7 cellular contexts compared by ENCODE assay signal in the genomic region with DNA sequence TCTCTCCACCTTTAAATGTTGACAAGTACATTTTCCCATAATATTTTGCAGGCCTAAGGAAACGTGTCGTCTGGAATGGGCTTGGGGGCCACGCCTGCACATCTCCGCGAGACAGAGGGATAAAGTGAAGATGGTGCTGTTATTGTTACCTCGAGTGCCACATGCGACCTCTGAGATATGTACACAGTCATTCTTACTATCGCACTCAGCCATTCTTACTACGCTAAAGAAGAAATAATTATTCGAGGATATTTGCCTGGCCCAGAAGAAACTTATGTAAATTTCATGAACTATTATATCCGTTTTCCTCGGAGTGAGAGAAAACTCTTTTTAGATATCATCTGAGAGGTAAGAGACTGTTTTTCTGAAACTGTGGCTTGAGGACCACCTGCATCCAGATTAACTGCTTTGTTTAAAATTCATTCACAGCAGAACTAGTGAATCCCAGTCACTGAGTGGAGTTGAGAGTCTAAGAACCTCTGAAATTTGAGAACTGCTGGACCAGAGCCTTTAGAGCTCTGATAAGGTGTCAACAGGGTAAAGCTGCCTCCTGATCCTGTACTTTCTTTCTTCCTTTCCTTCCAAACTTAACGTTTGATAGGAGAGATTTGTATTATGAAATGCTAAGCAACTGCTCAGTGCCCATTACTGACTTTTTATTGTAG. TPM values are rescaled to one million over a fixed set of nuclear protein-coding genes. Genes with fewer than 3 reads are reported as not detected.
DNase-seq lines count a peak whose midpoint lies in the region; ATAC-seq and TF ChIP-seq lines count a peak whose summit lies in the region.

No MANE protein-coding gene starts in this region.

- H2AK5ac ChIP-seq in IMR-90 (ENCODE audit: low read depth, low read length) (peak overlapping the region; percentile 29; the same call in 1 of the 2 replicates), trophoblast cell (ENCODE audit: low read length) (no peak overlapping the region)

- H3K79me1 ChIP-seq in IMR-90 (ENCODE audit: low read depth in 1 of 2, low read length in 2 of 2) (peaks cover 5 to 7% of the 10 kb centered on the region in 2 experiments), trophoblast cell (ENCODE audit: low read length) (peaks cover 6% of the 10 kb centered on the region)

- H3K4me1 ChIP-seq in IMR-90 (ENCODE audit: control insufficient read depth, insufficient read depth, low read length) (no peaks in the 10 kb centered on the region), trophoblast cell (ENCODE audit: control insufficient read depth in 1 of 2, insufficient read depth in 2 of 2, low read length in 2 of 2) (peaks cover 0 to 3% of the 10 kb centered on the region in 2 experiments)

- no peak overlapping the region for H3K14ac ChIP-seq in IMR-90 (replicated peaks; ENCODE audit: low read depth, low read length)
- H3K14ac ChIP-seq in trophoblast cell (ENCODE audit: low read length), result no peak overlapping the region

- H2BK120ac ChIP-seq in IMR-90 (ENCODE audit: low read depth, low read length) (no peak overlapping the region), trophoblast cell (ENCODE audit: insufficient read depth, low read length, poor library complexity) (no peak overlapping the region)

- H3K23ac ChIP-seq in IMR-90 (ENCODE audit: low read depth, low read length) (peak overlapping the region; percentile 45; the same call in 1 of the 2 replicates), trophoblast cell (ENCODE audit: low read length) (no peak overlapping the region)

- peak overlapping the region; percentile 98 for H3K4me3 Mint-ChIP-seq in central memory CD8-positive, alpha-beta T cell

- no peaks in the 10 kb centered on the region for H4K20me1 ChIP-seq in IMR-90 (ENCODE audit: insufficient read depth, low read length)

- in situ Hi-C loops in IMR-90 (cut with MboI; ENCODE audit: low sequenced_read_pairs), result no loop called here

- no CpG with 5 or more reads among the region's 13 CpGs for WGBS in IMR-90 (ENCODE audit: extremely low coverage in 2 of 2, insufficient read length in 1 of 2), 2 experiments
- WGBS in trophoblast cell (ENCODE audit: extremely low coverage, insufficient coverage, insufficient read length), result no CpG with 5 or more reads among the region's 13 CpGs

- H3K27ac Mint-ChIP-seq in central memory CD8-positive, alpha-beta T cell (ENCODE audit: low read depth), result no peak overlapping the region

- DNase-seq in IMR-90 (no peak), trophoblast cell (no peak), LoVo (ENCODE audit: low spot score) (no peak), kidney glomerular epithelial cell (lab: John Stamatoyannopoulos, UW) (no peak)
- DNase-seq in central memory CD8-positive, alpha-beta T cell (ENCODE audit: low spot score in 2 of 2), result no peak
- DNase-seq in NK-92 treated with Interleukin-12 subunit alpha and Interleukin-12 subunit beta, amount 100 ng/mL, for 24 hours (lab: John Stamatoyannopoulos, UW), result no peak

- H3K27me3 ChIP-seq in IMR-90 (ENCODE audit: control insufficient read depth, insufficient read depth, low read length) (no peaks in the 10 kb centered on the region), trophoblast cell (ENCODE audit: insufficient read depth, low read length) (no peaks in the 10 kb centered on the region)

- dilution Hi-C loops in IMR-90 (cut with HindIII; ENCODE audit: low sequenced_read_pairs, unreplicated experiment), result no loop called here

- H4K5ac ChIP-seq in IMR-90 (ENCODE audit: low read depth, low read length), result no peak overlapping the region

- H3K9me3 Mint-ChIP-seq in central memory CD8-positive, alpha-beta T cell, result no peaks in the 10 kb centered on the region

- TF ChIP-seq POLR2A in IMR-90 (IDR thresholded peaks at IDR 0.05; ENCODE audit: low read depth, low read length), result no peak

- peaks cover 5% of the 10 kb centered on the region for H3K27me3 Mint-ChIP-seq in central memory CD8-positive, alpha-beta T cell

- BruUV-seq in IMR-90 (replicated peaks; lab: Mats Ljungman, UMichigan), result TSS peak; percentile 52

- no peak overlapping the region for H2BK12ac ChIP-seq in trophoblast cell (ENCODE audit: low read length)

- peaks cover 5% of the 10 kb centered on the region for H3K79me2 ChIP-seq in trophoblast cell (ENCODE audit: control insufficient read depth, insufficient read depth, low read length, poor library complexity)

- H3K9me3 ChIP-seq in IMR-90 (ENCODE audit: control insufficient read depth, insufficient read depth, low read length) (no peaks in the 10 kb centered on the region), trophoblast cell (ENCODE audit: insufficient read depth, low read depth, low read length) (no peaks in the 10 kb centered on the region)

- H3K18ac ChIP-seq in IMR-90 (ENCODE audit: low read depth, low read length) (no peak overlapping the region), trophoblast cell (ENCODE audit: low read length) (no peak overlapping the region)

- H2BK5ac ChIP-seq in IMR-90 (ENCODE audit: low read depth, low read length, poor library complexity, severe bottlenecking) (no peak overlapping the region), trophoblast cell (ENCODE audit: low read depth, low read length, poor library complexity) (no peak overlapping the region)

- no peak overlapping the region; the same call in 1 of the 2 replicates for H3K27ac ChIP-seq in IMR-90 (ENCODE audit: insufficient read depth, low read length)
- no peak overlapping the region for H3K27ac ChIP-seq in trophoblast cell (ENCODE audit: low read depth, low read length)

- H3K56ac ChIP-seq in IMR-90 (ENCODE audit: extremely low read depth, insufficient read depth, low read length), result 0 out of 2 replicates have a peak overlapping the region, but pooled peaks have one; percentile 32

- CTCF ChIA-PET in IMR-90 (lab: Yijun Ruan, JAX), result no interaction called here

- H4K8ac ChIP-seq in IMR-90 (ENCODE audit: low read depth in 2 of 2, low read length in 2 of 2) (no peak overlapping the region; a peak in 1 of 4 replicates), trophoblast cell (ENCODE audit: low read depth, low read length) (no peak overlapping the region)

- no peaks in the 10 kb centered on the region; the same call in 1 of the 2 replicates for H3K9me1 ChIP-seq in IMR-90 (ENCODE audit: insufficient read depth, low read length)

- peak overlapping the region; percentile 97 for H3K4me2 ChIP-seq in IMR-90 (ENCODE audit: low read depth, low read length)
- peak overlapping the region; percentile 82 for H3K4me2 ChIP-seq in trophoblast cell (ENCODE audit: low read length)

- peak; percentile 23 for ATAC-seq in GM19351 (IDR thresholded peaks at IDR 0.05; ENCODE audit: unreplicated experiment)
- ATAC-seq in IMR-90 (ENCODE audit: low read depth), result no peak
- ATAC-seq in central memory CD8-positive, alpha-beta T cell (replicated peaks; ENCODE audit: extremely low read depth, poor library complexity, severe bottlenecking), result no peak

- no peaks in the 10 kb centered on the region; the same call in 1 of the 2 replicates for H3K36me3 ChIP-seq in IMR-90 (ENCODE audit: control insufficient read depth, insufficient read depth, low read length)
- H3K36me3 ChIP-seq in trophoblast cell (ENCODE audit: control insufficient read depth in 1 of 2, insufficient read depth in 2 of 2, low read length in 2 of 2), result peaks cover 4 to 5% of the 10 kb centered on the region in 2 experiments

- no peak overlapping the region for H4K91ac ChIP-seq in IMR-90 (ENCODE audit: insufficient read depth, low read depth, low read length)
- H4K91ac ChIP-seq in trophoblast cell (ENCODE audit: low read depth, low read length), result no peak overlapping the region

- H4K12ac ChIP-seq in trophoblast cell (ENCODE audit: low read depth, low read length), result no peak overlapping the region

- no peak for TF ChIP-seq RAD21 in IMR-90 (IDR thresholded peaks at IDR 0.05; ENCODE audit: low read length)

- peaks cover 8% of the 10 kb centered on the region for H3K36me3 Mint-ChIP-seq in central memory CD8-positive, alpha-beta T cell (ENCODE audit: insufficient read depth)

- H3K9ac ChIP-seq in IMR-90 (ENCODE audit: low read depth, low read length) (peak overlapping the region; percentile 95), trophoblast cell (ENCODE audit: low read length) (peak overlapping the region; percentile 86)

- peak overlapping the region; percentile 100 for H2AFZ ChIP-seq in IMR-90 (replicated peaks; ENCODE audit: low read length, poor library complexity)
- H2AFZ ChIP-seq in trophoblast cell (ENCODE audit: insufficient read depth, low read length, poor library complexity), result peak overlapping the region; percentile 74

- H3K4me1 Mint-ChIP-seq in central memory CD8-positive, alpha-beta T cell, result peaks cover 19% of the 10 kb centered on the region

- peak overlapping the region; percentile 80 for H3K4me3 ChIP-seq in IMR-90 (ENCODE audit: insufficient read depth, low read depth, low read length)
- peak overlapping the region; percentile 95 for H3K4me3 ChIP-seq in trophoblast cell (ENCODE audit: low read depth, low read length)

- no peak overlapping the region for H2BK15ac ChIP-seq in IMR-90 (ENCODE audit: low read depth, low read length)

- POLR2A ChIA-PET in IMR-90 (lab: Charles Lee; ENCODE audit: unreplicated experiment), result no interaction called here

- H2BK20ac ChIP-seq in IMR-90 (ENCODE audit: low read depth, low read length), result no peak overlapping the region

- no peak overlapping the region for H2AK9ac ChIP-seq in IMR-90 (replicated peaks; ENCODE audit: low read depth, low read length, poor library complexity)

- intact Hi-C loops in IMR-90 (cut with micrococcal nuclease), result no loop called here

- H3K4ac ChIP-seq in IMR-90 (ENCODE audit: low read depth, low read length), result peak overlapping the region; percentile 29; the same call in 1 of the 2 replicates
- H3K4ac ChIP-seq in trophoblast cell (ENCODE audit: low read depth, low read length), result no peak overlapping the region

- TF ChIP-seq CTCF in IMR-90 (conservative IDR thresholded peaks at IDR 0.05; ENCODE audit: low read depth, low read length), result no peak

TF ChIP-seq in IMR-90, 13 proteins besides CTCF, POLR2A, EP300 and RAD21:
- no peak for TF ChIP-seq RCOR1 (IDR thresholded peaks at IDR 0.05; ENCODE audit: insufficient replicate concordance, low read length)

RNA-seq across cellular contexts. Expression of gene EXO1, which starts 0.8 kb away (rescaled TPM):
- 12.9 and 18.9 TPM in 2 replicates for total RNA-seq in IMR-90 (2012; rRNA removed)
- 3.9 and 5.1 TPM in 2 replicates for polyA plus RNA-seq in IMR-90 (2012; rRNA removed)
- polyA plus RNA-seq in IMR-90 (2012; cell fraction: cytosol; rRNA removed), result 1.7 and 2.8 TPM in 2 replicates
- 1.7 and 4.0 TPM in 2 replicates for polyA plus RNA-seq in IMR-90 (2012; cell fraction: nucleus; rRNA removed; ENCODE audit: low replicate concordance)
- 38.1 and 40.0 TPM in 2 replicates for polyA plus RNA-seq in trophoblast cell (2013)
